ENCODE assay signal across 11 cellular contexts in the genomic region with DNA sequence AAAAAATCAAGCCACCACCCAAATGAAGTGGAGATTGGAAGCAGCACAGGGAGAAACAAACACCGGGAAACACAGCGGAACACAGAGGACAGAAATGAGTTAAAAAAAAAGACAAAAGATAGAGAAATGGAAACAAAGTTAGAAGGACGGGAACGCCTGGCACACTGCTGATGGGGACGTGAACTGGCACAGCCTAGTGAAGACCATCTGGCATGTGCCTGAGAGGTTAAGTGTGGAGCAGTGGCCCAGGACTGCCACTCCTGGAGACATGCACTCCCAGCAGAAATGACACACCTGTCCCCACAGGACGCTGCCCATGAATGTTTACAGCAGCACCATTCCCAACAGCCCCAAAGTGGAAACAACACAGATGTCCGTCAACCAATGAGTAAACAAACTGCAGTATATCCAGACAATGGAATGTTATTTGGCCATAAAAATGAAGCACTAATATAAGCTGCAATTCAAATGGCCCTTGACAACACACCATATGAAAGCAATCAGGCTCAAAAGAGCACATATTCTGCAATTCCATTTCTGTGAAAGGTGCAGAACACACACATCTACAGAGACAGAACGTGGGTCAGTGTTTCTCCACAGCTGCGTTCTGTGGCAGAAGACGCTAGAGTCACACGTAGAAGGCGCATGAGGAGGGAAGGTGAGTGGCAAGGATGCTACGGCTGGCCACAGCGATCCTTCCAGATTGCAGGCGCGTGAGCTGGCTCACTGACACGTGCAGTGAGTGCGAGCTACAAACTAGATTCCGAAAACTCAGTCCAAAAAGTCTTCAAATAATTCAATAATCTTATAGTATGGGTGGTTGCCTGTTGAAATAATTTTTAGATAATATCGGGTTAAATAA. TPM values are rescaled to one million over a fixed set of nuclear protein-coding genes. Genes with fewer than 3 reads are reported as not detected.
A peak's percentile ranks its signal among the peaks of the same experiment; 100 is the strongest.
DNase-seq lines count a peak whose midpoint lies in the region; ATAC-seq and TF ChIP-seq lines count a peak whose summit lies in the region.
"Had no signal": no experiment of that assay in that cellular context is flagged by ENCODE, and none has a peak within 500 bp of the region (broad histone marks: within the 10 kb centered on the region; RNA-seq: fewer than 3 reads in every experiment).

No MANE protein-coding gene starts in this region.

- no peak overlapping the region for H3K23ac ChIP-seq in neuronal stem cell (ENCODE audit: low read depth, low read length, poor library complexity)

- H3K36me3 Mint-ChIP-seq in chondrocyte (ENCODE audit: low read depth), result no peaks in the 10 kb centered on the region

- H3K18ac ChIP-seq in neuronal stem cell (ENCODE audit: low read length), result no peak overlapping the region

- no peak overlapping the region for H2BK120ac ChIP-seq in neuronal stem cell (ENCODE audit: low read depth, low read length)

- no peaks in the 10 kb centered on the region for H3K9me3 ChIP-seq in neuronal stem cell (replicated peaks in 1 of 2; ENCODE audit: control insufficient read depth in 2 of 2, insufficient read depth in 1 of 2, low read depth in 1 of 2, low read length in 2 of 2)

- no peak for ATAC-seq in GM19455 (IDR thresholded peaks at IDR 0.05; ENCODE audit: unreplicated experiment)

- H3K36me3 ChIP-seq in neuronal stem cell (replicated peaks in 1 of 2; ENCODE audit: control insufficient read depth in 2 of 2, insufficient read depth in 2 of 2, low read length in 2 of 2), result peaks cover 0 to 20% of the 10 kb centered on the region in 2 donors

- H4K91ac ChIP-seq in neuronal stem cell (ENCODE audit: low read depth, low read length, poor library complexity), result peak overlapping the region; percentile 38

- no peak overlapping the region for H3K14ac ChIP-seq in neuronal stem cell (ENCODE audit: low read length)

- WGBS in neuronal stem cell (ENCODE audit: extremely low coverage in 2 of 2, insufficient read length in 2 of 2, insufficient replicate concordance in 1 of 2), 2 donors, result no CpG with 5 or more reads among the region's 20 CpGs

- no peak overlapping the region for H2BK15ac ChIP-seq in neuronal stem cell (ENCODE audit: low read length)

- no peak overlapping the region for H2BK5ac ChIP-seq in neuronal stem cell (ENCODE audit: low read length)

- H3K27me3 Mint-ChIP-seq in chondrocyte (ENCODE audit: low read depth), result no peaks in the 10 kb centered on the region

- H3K79me1 ChIP-seq in neuronal stem cell (ENCODE audit: low read depth, low read length), result peaks cover 11% of the 10 kb centered on the region

- no peak overlapping the region for H2AK5ac ChIP-seq in neuronal stem cell (ENCODE audit: low read depth, low read length)

- peak overlapping the region; percentile 13 for H3K9ac ChIP-seq in neuronal stem cell (ENCODE audit: low read depth, low read length, poor library complexity)

- H3K4me3 ChIP-seq in neuronal stem cell (ENCODE audit: low read length in 2 of 2), result no peak overlapping the region

- peaks cover 0 to 4% of the 10 kb centered on the region in 2 donors for H3K4me1 ChIP-seq in neuronal stem cell (ENCODE audit: control insufficient read depth in 2 of 2, insufficient read depth in 1 of 2, low read depth in 1 of 2, low read length in 2 of 2)

- H3K4me2 ChIP-seq in neuronal stem cell (ENCODE audit: insufficient read depth, low read length, poor library complexity, severe bottlenecking), result no peak overlapping the region

- no peaks in the 10 kb centered on the region for H3K9me3 Mint-ChIP-seq in chondrocyte (ENCODE audit: low read depth)

- no peak overlapping the region for H3K27ac ChIP-seq in neuronal stem cell (replicated peaks; ENCODE audit: low read length)
- H3K27ac ChIP-seq: 22Rv1, epithelial cell of prostate had no signal

- H3K27ac Mint-ChIP-seq in chondrocyte (ENCODE audit: unreplicated experiment), result peak overlapping the region; percentile 4

- H4K8ac ChIP-seq in neuronal stem cell (ENCODE audit: low read depth, low read length), result no peak overlapping the region

- H3K4me1 Mint-ChIP-seq in chondrocyte (ENCODE audit: low read depth), result peaks cover 9% of the 10 kb centered on the region

- no peak overlapping the region for H3K4me3 Mint-ChIP-seq in chondrocyte (ENCODE audit: unreplicated experiment)

- DNase-seq in DMS153 (lab: John Stamatoyannopoulos, UW), result peak; percentile 33
- DNase-seq in DMS153 treated with DMSO at 0.1 percent for 48 hours (lab: John Stamatoyannopoulos, UW; ENCODE audit: unreplicated experiment), result no peak
- peak; percentile 37 for DNase-seq in GM04503 (ENCODE audit: low read depth)
- no peak for DNase-seq in chondrocyte (ENCODE audit: low spot score)
- no peak for DNase-seq in neuronal stem cell (ENCODE audit: low spot score)
- DNase-seq in stimulated activated CD4-positive, alpha-beta T cell treated with anti-CD3 and anti-CD28 coated beads, Interleukin-15, amount 100 ng/mL, for 24 hours, result no peak
- DNase-seq in GM20000 (ENCODE audit: low spot score), result no peak

- no peak overlapping the region for H2AFZ ChIP-seq in neuronal stem cell (ENCODE audit: low read length)

- TF ChIP-seq CTCF in chondrocyte (IDR thresholded peaks at IDR 0.05) (no peak), GM20000 (IDR thresholded peaks at IDR 0.05; ENCODE audit: extremely low read depth, missing control alignments) (no peak)

- H2BK12ac ChIP-seq in neuronal stem cell (ENCODE audit: low read length), result no peak overlapping the region

- H3K4ac ChIP-seq in neuronal stem cell (ENCODE audit: low read length), result no peak overlapping the region

- no peaks in the 10 kb centered on the region for H3K27me3 ChIP-seq in neuronal stem cell (ENCODE audit: control insufficient read depth in 3 of 3, insufficient read depth in 3 of 3, low read depth in 1 of 3, low read length in 3 of 3)

RNA-seq across cellular contexts. Expression of gene THAP4, which starts 24.6 kb away (rescaled TPM):
- total RNA-seq in chondrocyte, result 40.9 to 42.4 TPM (median 41.4 TPM) in 3 replicates
- 54.6 TPM for polyA plus RNA-seq in neuronal stem cell (2013, experiment 1 of 2)
- 56.0 TPM for polyA plus RNA-seq in neuronal stem cell (2013, experiment 2 of 2)

RNA-seq across cellular contexts. Expression of gene ATG4B, which starts 25.1 kb away (rescaled TPM):
- 53.1 to 64.0 TPM (median 57.2 TPM) in 3 replicates for total RNA-seq in chondrocyte
- polyA plus RNA-seq in neuronal stem cell (2013, experiment 1 of 2), result 64.1 TPM
- 62.1 TPM for polyA plus RNA-seq in neuronal stem cell (2013, experiment 2 of 2)

RNA-seq across cellular contexts. Expression of gene BOK, which starts 53.8 kb away (rescaled TPM):
- 28.5 to 46.8 TPM (median 44.6 TPM) in 3 replicates for total RNA-seq in chondrocyte
- 5.1 TPM for polyA plus RNA-seq in neuronal stem cell (2013, experiment 1 of 2)
- 4.7 TPM for polyA plus RNA-seq in neuronal stem cell (2013, experiment 2 of 2)
- total RNA-seq: OCI-LY7 had no signal

Comparison
In these comparisons a context has a peak if more than half of its experiments do, and no peak if none do; other contexts are left out.
1. DNase-seq: peak in DMS153 (single experiment) and GM04503 (single experiment); none in DMS153 treated with DMSO at 0.1 percent for 48 hours (single experiment), chondrocyte (single experiment), neuronal stem cell (single experiment), stimulated activated CD4-positive, alpha-beta T cell treated with anti-CD3 and anti-CD28 coated beads, Interleukin-15, amount 100 ng/mL, for 24 hours (single experiment) and GM20000 (single experiment).